ENCODE assay signal across 8 cellular contexts in genomic region chr7:102363549-102364393, GRCh38. TPM values are rescaled to one million over a fixed set of nuclear protein-coding genes. Genes with fewer than 3 reads are reported as not detected.
A peak's percentile ranks its signal among the peaks of the same experiment; 100 is the strongest.
DNase-seq lines count a peak whose midpoint lies in the region; ATAC-seq and TF ChIP-seq lines count a peak whose summit lies in the region.
"Not testable (repeated sequence)": the region's sequence is repeated elsewhere in the genome, so short reads cannot be mapped to it uniquely, and the experiment has no call there.

No MANE protein-coding gene starts in this region.

- H3K9ac ChIP-seq in endodermal cell (ENCODE audit: extremely low read depth, low read length, poor library complexity, severe bottlenecking) = peak overlapping the region; percentile 60

- H3K27ac ChIP-seq in endodermal cell (ENCODE audit: low read depth, low read length) = peak overlapping the region; percentile 49
- H3K27ac ChIP-seq in mesodermal cell (ENCODE audit: low read depth, low read length, severe bottlenecking) = peak overlapping the region; percentile 69

- peak; percentile 96 for DNase-seq in Caki2 (ENCODE audit: low read depth)
- peak; percentile 99 for DNase-seq in HT1080 (ENCODE audit: low read depth)
- peak; percentile 99 for DNase-seq in NOMO-1 (lab: John Stamatoyannopoulos, UW; ENCODE audit: unreplicated experiment in 2 of 2)
- DNase-seq in activated CD8-positive, alpha-beta memory T cell treated with anti-CD3 and anti-CD28 coated beads, Interleukin-2, amount 10 ng/mL, durations not matched to agents 7 days and 5 days = peak; percentile 98
- DNase-seq in endodermal cell = peak; percentile 98
- DNase-seq in stimulated activated CD8-positive, alpha-beta memory T cell treated with anti-CD3 and anti-CD28 coated beads, Interleukin-15, amount 100 ng/mL, for 24 hours (ENCODE audit: low read depth) = peak; percentile 76

- peak; percentile 98 for ATAC-seq in GM21367 (IDR thresholded peaks at IDR 0.05; ENCODE audit: unreplicated experiment)
- peak; percentile 99 for ATAC-seq in activated CD8-positive, alpha-beta memory T cell treated with anti-CD3 and anti-CD28 coated beads, Interleukin-2, amount 10 ng/mL, durations not matched to agents 7 days and 5 days

- peak; percentile 48 for TF ChIP-seq CTCF in endodermal cell (conservative IDR thresholded peaks at IDR 0.05)

- H3K36me3 ChIP-seq in endodermal cell (ENCODE audit: control insufficient read depth, insufficient read depth, low read length) = not testable (repeated sequence)
- peaks cover 10% of the 10 kb centered on the region for H3K36me3 ChIP-seq in mesodermal cell (ENCODE audit: control insufficient read depth, insufficient read depth, low read length)

- H3K4me3 ChIP-seq in endodermal cell (ENCODE audit: low read length) (peak overlapping the region; percentile 77), mesodermal cell (ENCODE audit: extremely low read depth, insufficient read depth, low read length, poor library complexity, severe bottlenecking) (peak overlapping the region; percentile 58)

- CTCF ChIA-PET in activated CD8-positive, alpha-beta memory T cell treated with anti-CD3 and anti-CD28 coated beads, Interleukin-2, amount 10 ng/mL, durations not matched to agents 7 days and 5 days (lab: Charles Lee) = interaction anchor here (1.0 kb wide), 2 partner anchors 61 to 85 kb away, joined by 3 to 4 read pairs; no protein-coding TSS in a partner anchor

- not testable (repeated sequence) for H3K4me1 ChIP-seq in endodermal cell (ENCODE audit: control insufficient read depth, insufficient read depth, low read length); mesodermal cell (ENCODE audit: control insufficient read depth, insufficient read depth, low read length, poor library complexity, severe bottlenecking)

- peaks cover 14% of the 10 kb centered on the region for H3K4me1 Mint-ChIP-seq in activated CD8-positive, alpha-beta memory T cell treated with anti-CD3 and anti-CD28 coated beads, Interleukin-2, amount 10 ng/mL, durations not matched to agents 7 days and 5 days
- not testable (repeated sequence) for H3K4me1 Mint-ChIP-seq in endodermal cell

- H3K27me3 Mint-ChIP-seq in activated CD8-positive, alpha-beta memory T cell treated with anti-CD3 and anti-CD28 coated beads, Interleukin-2, amount 10 ng/mL, durations not matched to agents 7 days and 5 days; endodermal cell (ENCODE audit: insufficient read depth): not testable (repeated sequence)

- peak overlapping the region; percentile 85 for H3K27ac Mint-ChIP-seq in activated CD8-positive, alpha-beta memory T cell treated with anti-CD3 and anti-CD28 coated beads, Interleukin-2, amount 10 ng/mL, durations not matched to agents 7 days and 5 days
- peak overlapping the region; percentile 87 for H3K27ac Mint-ChIP-seq in endodermal cell

- H3K9me3 Mint-ChIP-seq in activated CD8-positive, alpha-beta memory T cell treated with anti-CD3 and anti-CD28 coated beads, Interleukin-2, amount 10 ng/mL, durations not matched to agents 7 days and 5 days (ENCODE audit: low read depth); endodermal cell: not testable (repeated sequence)

- not testable (repeated sequence) for H3K9me3 ChIP-seq in endodermal cell (ENCODE audit: control insufficient read depth, low read length); mesodermal cell (ENCODE audit: control insufficient read depth, low read length)

- peak overlapping the region; percentile 97 for H3K4me3 Mint-ChIP-seq in activated CD8-positive, alpha-beta memory T cell treated with anti-CD3 and anti-CD28 coated beads, Interleukin-2, amount 10 ng/mL, durations not matched to agents 7 days and 5 days
- peak overlapping the region; percentile 89 for H3K4me3 Mint-ChIP-seq in endodermal cell

- WGBS in endodermal cell (ENCODE audit: insufficient coverage in 1 of 2, insufficient read length in 1 of 2), 2 experiments = 0 to 1% methylated on average over 16 to 70 of the region's 76 CpGs
- WGBS in mesodermal cell (ENCODE audit: insufficient coverage in 2 of 2), 2 experiments = 0 to 1% methylated on average over 28 to 37 of the region's 76 CpGs

- in situ Hi-C loops in Caki2 (cut with HindIII; ENCODE audit: low pct_unique_long_range_greater_than_20kb, low sequenced_read_pairs) = not testable (repeated sequence)

- not testable (repeated sequence) for H3K27me3 ChIP-seq in endodermal cell (ENCODE audit: control insufficient read depth, insufficient read depth, low read length, poor library complexity, severe bottlenecking)

- H3K36me3 Mint-ChIP-seq in activated CD8-positive, alpha-beta memory T cell treated with anti-CD3 and anti-CD28 coated beads, Interleukin-2, amount 10 ng/mL, durations not matched to agents 7 days and 5 days = peaks cover 17% of the 10 kb centered on the region
- peaks cover 22% of the 10 kb centered on the region for H3K36me3 Mint-ChIP-seq in endodermal cell (ENCODE audit: low read depth)

RNA-seq across cellular contexts. Expression of gene SPDYE6, which starts 7.5 kb away (rescaled TPM):
- not detected in 2 replicates for total RNA-seq in Caki2 (2014; rRNA removed; shearing (Covaris generic); ENCODE audit: low replicate concordance)
- not detected in 2 replicates for total RNA-seq in HT1080 (2014; rRNA removed; shearing (Covaris generic))
- not detected in 2 replicates for polyA plus RNA-seq in HT1080 (2015; cell fraction: cytosol; rRNA removed)
- polyA plus RNA-seq in HT1080 (2015; cell fraction: nucleus; rRNA removed) = not detected in 2 replicates
- total RNA-seq in activated CD8-positive, alpha-beta memory T cell treated with anti-CD3 and anti-CD28 coated beads, Interleukin-2, amount 10 ng/mL, durations not matched to agents 7 days and 5 days = not detected
- not detected for total RNA-seq in endodermal cell
- polyA plus RNA-seq in endodermal cell (2013, experiment 1 of 2) = not detected
- polyA plus RNA-seq in endodermal cell (2013, experiment 2 of 2) = not detected
- polyA plus RNA-seq in mesodermal cell (2013, experiment 1 of 2) = not detected
- polyA plus RNA-seq in mesodermal cell (2013, experiment 2 of 2) = not detected

RNA-seq across cellular contexts. Expression of gene PRKRIP1, which starts 32.4 kb away (rescaled TPM):
- 26.1 and 26.2 TPM in 2 replicates for total RNA-seq in Caki2 (2014; rRNA removed; shearing (Covaris generic); ENCODE audit: low replicate concordance)
- 19.9 and 21.1 TPM in 2 replicates for total RNA-seq in HT1080 (2014; rRNA removed; shearing (Covaris generic))
- 16.4 TPM in 2 replicates for polyA plus RNA-seq in HT1080 (2015; cell fraction: cytosol; rRNA removed)
- 47.8 and 61.5 TPM in 2 replicates for polyA plus RNA-seq in HT1080 (2015; cell fraction: nucleus; rRNA removed)
- 10 to 100 TPM; 22.2 to 34.5 TPM for total RNA-seq in activated CD8-positive, alpha-beta memory T cell treated with anti-CD3 and anti-CD28 coated beads, Interleukin-2, amount 10 ng/mL, durations not matched to agents 7 days and 5 days
- total RNA-seq in endodermal cell = 10 to 100 TPM; 30.3 to 35.0 TPM
- polyA plus RNA-seq in endodermal cell (2013, experiment 1 of 2) = 34.9 TPM
- 29.8 TPM for polyA plus RNA-seq in endodermal cell (2013, experiment 2 of 2)
- polyA plus RNA-seq in mesodermal cell (2013, experiment 1 of 2) = 27.7 TPM
- 25.4 TPM for polyA plus RNA-seq in mesodermal cell (2013, experiment 2 of 2)

Comparison
In these comparisons a context has a peak if more than half of its experiments do, and no peak if none do; other contexts are left out.
1. Peak in every context shown above with its lines: DNase-seq, ATAC-seq, H3K4me3 ChIP-seq and H3K27ac ChIP-seq.